In genomic region chr21:45581322-45581712, GRCh38 we compare ENCODE assay signal across 24 cellular contexts. TPM values are rescaled to one million over a fixed set of nuclear protein-coding genes. Genes with fewer than 3 reads are reported as not detected.
A peak's percentile ranks its signal among the peaks of the same experiment; 100 is the strongest.
DNase-seq lines count a peak whose midpoint lies in the region; ATAC-seq and TF ChIP-seq lines count a peak whose summit lies in the region.
"Had no signal": no experiment of that assay in that cellular context is flagged by ENCODE, and none has a peak within 500 bp of the region (broad histone marks: within the 10 kb centered on the region; RNA-seq: fewer than 3 reads in every experiment).

No MANE protein-coding gene starts in this region.

- CTCF ChIA-PET in activated CD4-positive, alpha-beta T cell treated with anti-CD3 and anti-CD28 coated beads for 36 hours (lab: Charles Lee): interaction anchor here (0.5 to 0.7 kb wide), 2 partner anchors 25 to 229 kb away, joined by 3 read pairs; no protein-coding TSS in a partner anchor

- H3K9me3 Mint-ChIP-seq in activated CD4-positive, alpha-beta T cell treated with anti-CD3 and anti-CD28 coated beads for 36 hours (ENCODE audit: low read depth): peaks cover 10% of the 10 kb centered on the region

- H3K4me1 ChIP-seq in stomach (no peaks in the 10 kb centered on the region), mucosa of descending colon (ENCODE audit: low read depth) (no peaks in the 10 kb centered on the region), smooth muscle cell (ENCODE audit: low read depth) (no peaks in the 10 kb centered on the region), HAP-1 (no peaks in the 10 kb centered on the region)
- H3K4me1 ChIP-seq: pancreas, SJCRH30, tibial artery had no signal

- no peak overlapping the region for H3K27ac ChIP-seq in stomach
- H3K27ac ChIP-seq in smooth muscle cell (ENCODE audit: low read depth): no peak overlapping the region
- H3K27ac ChIP-seq: pancreas, SJCRH30, tibial artery, VCaP had no signal

- in situ Hi-C loops in HAP-1 (cut with MboI; ENCODE audit: low sequenced_read_pairs): no loop called here

- TF ChIP-seq EP300 in stomach (IDR thresholded peaks at IDR 0.05): no peak

- no peaks in the 10 kb centered on the region for H4K20me1 ChIP-seq in smooth muscle cell (ENCODE audit: low read depth)

- H3K4me1 Mint-ChIP-seq in activated CD4-positive, alpha-beta T cell treated with anti-CD3 and anti-CD28 coated beads for 36 hours: no peaks in the 10 kb centered on the region
- H3K4me1 Mint-ChIP-seq: CD14-positive monocyte had no signal

- no peak for TF ChIP-seq POLR2A in stomach (IDR thresholded peaks at IDR 0.05)

- ATAC-seq in activated CD4-positive, alpha-beta T cell treated with anti-CD3 and anti-CD28 coated beads for 36 hours: no peak
- no peak for ATAC-seq in mucosa of descending colon
- ATAC-seq: pancreas had no signal

- H3K4me3 ChIP-seq in H7 (ENCODE audit: insufficient read depth, low read depth, low read length): no peak overlapping the region
- H3K4me3 ChIP-seq in stomach: no peak overlapping the region
- H3K4me3 ChIP-seq in mucosa of descending colon: no peak overlapping the region
- H3K4me3 ChIP-seq in smooth muscle cell: no peak overlapping the region
- H3K4me3 ChIP-seq in HAP-1: no peak overlapping the region
- H3K4me3 ChIP-seq: pancreas, SJCRH30, tibial artery had no signal

- H3K79me2 ChIP-seq in smooth muscle cell (ENCODE audit: low read depth): no peaks in the 10 kb centered on the region

- H3K27me3 Mint-ChIP-seq in activated CD4-positive, alpha-beta T cell treated with anti-CD3 and anti-CD28 coated beads for 36 hours: peaks cover 2% of the 10 kb centered on the region

- 84 to 90% (median 86%) methylated on average over 13 of the region's 13 CpGs for WGBS in stomach, 5 donors
- 95% methylated on average over 10 of the region's 13 CpGs for WGBS in smooth muscle cell (ENCODE audit: low lambda C conversion rate)

- POLR2A ChIA-PET in activated CD4-positive, alpha-beta T cell treated with anti-CD3 and anti-CD28 coated beads for 36 hours (lab: Charles Lee): no interaction called here

- H3K36me3 ChIP-seq in H7 (replicated peaks; ENCODE audit: control insufficient read depth, insufficient read depth, low read length) (no peaks in the 10 kb centered on the region), stomach (no peaks in the 10 kb centered on the region), mucosa of descending colon (ENCODE audit: low read depth) (no peaks in the 10 kb centered on the region), smooth muscle cell (ENCODE audit: low read depth) (no peaks in the 10 kb centered on the region), HAP-1 (replicated peaks) (no peaks in the 10 kb centered on the region)
- H3K36me3 ChIP-seq: pancreas, SJCRH30, tibial artery had no signal

- no peak overlapping the region for H3K27ac Mint-ChIP-seq in activated CD4-positive, alpha-beta T cell treated with anti-CD3 and anti-CD28 coated beads for 36 hours
- H3K27ac Mint-ChIP-seq: CD14-positive monocyte, HFFc6 had no signal

- peaks cover under 1% of the 10 kb centered on the region for H3K36me3 Mint-ChIP-seq in activated CD4-positive, alpha-beta T cell treated with anti-CD3 and anti-CD28 coated beads for 36 hours (ENCODE audit: low read depth)
- H3K36me3 Mint-ChIP-seq: CD14-positive monocyte had no signal

- TF ChIP-seq CTCF in stomach (IDR thresholded peaks at IDR 0.05) (no peak), mucosa of descending colon (IDR thresholded peaks at IDR 0.05) (no peak), smooth muscle cell (IDR thresholded peaks at IDR 0.05; ENCODE audit: borderline replicate concordance, insufficient read depth, poor library complexity, severe bottlenecking) (no peak)

- no peaks in the 10 kb centered on the region for H3K27me3 ChIP-seq in H7 (ENCODE audit: control insufficient read depth, insufficient read depth, low read length)
- H3K27me3 ChIP-seq in stomach: peaks cover 0 to 44% (median 8%) of the 10 kb centered on the region in 3 donors
- H3K27me3 ChIP-seq in smooth muscle cell (ENCODE audit: low read depth): no peaks in the 10 kb centered on the region
- H3K27me3 ChIP-seq in HAP-1 (ENCODE audit: low read depth): no peaks in the 10 kb centered on the region
- H3K27me3 ChIP-seq: pancreas, SJCRH30 had no signal

- peak; percentile 4 for DNase-seq in activated CD4-positive, alpha-beta T cell treated with anti-CD3 and anti-CD28 coated beads for 1 hour
- no peak for DNase-seq in activated CD4-positive, alpha-beta T cell treated with anti-CD3 and anti-CD28 coated beads for 36 hours
- peak; percentile 54 for DNase-seq in H7
- peak; percentile 35 for DNase-seq in islet precursor cell
- DNase-seq in stomach: peak; percentile 19
- no peak for DNase-seq in mucosa of descending colon
- no peak for DNase-seq in smooth muscle cell (lab: John Stamatoyannopoulos, UW; ENCODE audit: unreplicated experiment)
- no peak for DNase-seq in HAP-1 (ENCODE audit: low spot score in 2 of 2)
- DNase-seq: HFFc6; Karpas-422; mammary epithelial cell; NCI-H1930; NCI-H510A treated with DMSO at 0.1 percent for 48 hours; RPMI8226; SJCRH30; small intestine; stimulated activated CD4-positive, alpha-beta T cell treated with anti-CD3 and anti-CD28 coated beads, Interleukin-1b, Interleukin-23, amount 100 ng/mL, for 48 hours; stimulated activated CD8-positive, alpha-beta memory T cell treated with anti-CD3 and anti-CD28 coated beads, Interleukin-4, amount 100 ng/mL, for 48 hours; T1000 had no signal

- intact Hi-C loops in activated CD4-positive, alpha-beta T cell treated with anti-CD3 and anti-CD28 coated beads for 36 hours (cut with DNase I, micrococcal nuclease): no loop called here
- intact Hi-C loops in stomach (cut with DNase I; ENCODE audit: low total_unique reads) (no loop called here), mucosa of descending colon (cut with DNase I, micrococcal nuclease) (no loop called here)

- no peak overlapping the region for H2AFZ ChIP-seq in smooth muscle cell (ENCODE audit: low read depth)

- H3K9me3 ChIP-seq in stomach (peaks cover 10 to 22% (median 13%) of the 10 kb centered on the region in 4 donors), mucosa of descending colon (peaks cover 6% of the 10 kb centered on the region), smooth muscle cell (replicated peaks; ENCODE audit: low read depth) (peaks cover 4% of the 10 kb centered on the region), HAP-1 (peaks cover 2% of the 10 kb centered on the region)
- H3K9me3 ChIP-seq: pancreas had no signal

- H3K4me3 Mint-ChIP-seq in activated CD4-positive, alpha-beta T cell treated with anti-CD3 and anti-CD28 coated beads for 36 hours: no peak overlapping the region
- H3K4me3 Mint-ChIP-seq: CD14-positive monocyte; central memory CD8-positive, alpha-beta T cell; HFFc6 had no signal

- H3F3A ChIP-seq in smooth muscle cell (ENCODE audit: low read depth): no peaks in the 10 kb centered on the region

- H3K4me2 ChIP-seq in smooth muscle cell: no peak overlapping the region

- no peak overlapping the region for H3K9ac ChIP-seq in smooth muscle cell (ENCODE audit: low read depth)

RNA-seq across cellular contexts. Expression of gene SLC19A1, which starts 39.1 kb away (rescaled TPM):
- total RNA-seq in activated CD4-positive, alpha-beta T cell treated with anti-CD3 and anti-CD28 coated beads for 36 hours: 10 to 100 TPM; 46.1 to 50.0 TPM
- 17.9 and 19.6 TPM in 2 replicates for total RNA-seq in H7 (2014; rRNA removed; shearing (Covaris generic))
- total RNA-seq in stomach: 10 to 100 TPM in 1 of 5 donors, 1 to 10 TPM in 4; 3.1 to 23.3 (median 3.9) TPM
- polyA plus RNA-seq in stomach: 1 to 10 TPM; 2.9 to 9.9 (median 6.7) TPM
- 10 to 100 TPM; 12.6 to 22.8 (median 12.7) TPM for total RNA-seq in mucosa of descending colon
- 2.3 and 5.5 TPM in 2 replicates for total RNA-seq in smooth muscle cell
- 15.4 and 33.2 TPM in 2 replicates for polyA plus RNA-seq in smooth muscle cell

Comparison
In these comparisons a context has a peak if more than half of its experiments do, and no peak if none do; other contexts are left out.
1. DNase-seq: peak in activated CD4-positive, alpha-beta T cell treated with anti-CD3 and anti-CD28 coated beads for 1 hour (single experiment), H7 (single experiment), islet precursor cell (single experiment) and stomach (single experiment); none in activated CD4-positive, alpha-beta T cell treated with anti-CD3 and anti-CD28 coated beads for 36 hours (single experiment), mucosa of descending colon (0 of 3), smooth muscle cell (single experiment) and HAP-1 (0 of 2).